In the genomic region with DNA sequence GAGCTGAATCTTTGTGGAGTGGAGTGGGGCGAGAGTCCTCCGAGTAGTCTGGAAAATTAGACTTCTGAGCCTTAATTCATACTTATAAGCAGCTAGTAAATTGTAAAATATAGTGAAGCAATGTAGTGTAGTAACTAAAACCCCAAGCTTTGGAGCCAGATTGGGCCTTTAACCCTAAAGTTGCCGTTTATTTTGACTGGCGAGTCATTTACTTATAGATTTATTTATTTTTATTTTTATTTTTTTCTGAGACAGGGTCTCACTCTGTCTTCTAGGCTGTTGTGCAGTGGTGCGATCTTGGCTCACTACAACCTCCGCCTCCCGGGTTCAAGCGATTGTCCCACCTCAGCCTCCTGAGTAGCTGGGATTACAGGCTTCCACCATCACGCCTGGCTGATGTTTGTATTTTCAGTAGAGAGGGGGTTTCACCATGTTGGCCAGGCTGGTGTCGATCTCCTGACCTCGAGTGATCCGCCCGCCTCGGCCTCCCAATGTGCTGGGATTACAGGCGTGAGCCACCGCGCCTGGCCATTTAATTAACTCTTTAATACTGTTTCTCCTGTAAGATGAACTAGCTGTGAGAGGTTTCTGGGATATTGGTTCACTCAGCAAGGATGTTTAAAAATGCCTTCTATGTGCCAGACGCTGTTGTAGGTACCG, we compare ENCODE assay signal across 2 cellular contexts.
TF ChIP-seq lines count a peak whose summit lies in the region.

No MANE protein-coding gene starts in this region.

TF ChIP-seq in H1, 55 proteins besides CTCF, POLR2A, EP300 and RAD21:
- TF ChIP-seq HDAC6 (IDR thresholded peaks at IDR 0.05; ENCODE audit: low read depth, low read length) (no peak), GTF2F1 (IDR thresholded peaks at IDR 0.05; ENCODE audit: borderline replicate concordance, low read depth, low read length) (0 out of 2 replicates have a peak, but pooled peaks have one; percentile 50), RNF2 (IDR thresholded peaks at IDR 0.05; ENCODE audit: borderline replicate concordance, low read depth, low read length, missing control alignments, poor library complexity, severe bottlenecking) (no peak), KDM5A (IDR thresholded peaks at IDR 0.05; ENCODE audit: low read length) (no peak)
- TF ChIP-seq, protein P1, sequence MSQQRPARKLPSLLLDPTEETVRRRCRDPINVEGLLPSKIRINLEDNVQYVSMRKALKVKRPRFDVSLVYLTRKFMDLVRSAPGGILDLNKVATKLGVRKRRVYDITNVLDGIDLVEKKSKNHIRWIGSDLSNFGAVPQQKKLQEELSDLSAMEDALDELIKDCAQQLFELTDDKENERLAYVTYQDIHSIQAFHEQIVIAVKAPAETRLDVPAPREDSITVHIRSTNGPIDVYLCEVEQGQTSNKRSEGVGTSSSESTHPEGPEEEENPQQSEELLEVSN (IDR thresholded peaks at IDR 0.05), result no peak

TF ChIP-seq in neural cell, 6 proteins besides CTCF, POLR2A, EP300 and RAD21:
- TF ChIP-seq MXI1 (conservative IDR thresholded peaks at IDR 0.05; ENCODE audit: poor library complexity, severe bottlenecking) (no peak), TAF1 (IDR thresholded peaks at IDR 0.05; ENCODE audit: low read depth) (peak; percentile 18), EZH2 (IDR thresholded peaks at IDR 0.05; ENCODE audit: borderline replicate concordance, insufficient read depth, low read length, poor library complexity, severe bottlenecking) (no peak), POLR2AphosphoS5 (IDR thresholded peaks at IDR 0.05) (no peak)
- TF ChIP-seq, protein P2, sequence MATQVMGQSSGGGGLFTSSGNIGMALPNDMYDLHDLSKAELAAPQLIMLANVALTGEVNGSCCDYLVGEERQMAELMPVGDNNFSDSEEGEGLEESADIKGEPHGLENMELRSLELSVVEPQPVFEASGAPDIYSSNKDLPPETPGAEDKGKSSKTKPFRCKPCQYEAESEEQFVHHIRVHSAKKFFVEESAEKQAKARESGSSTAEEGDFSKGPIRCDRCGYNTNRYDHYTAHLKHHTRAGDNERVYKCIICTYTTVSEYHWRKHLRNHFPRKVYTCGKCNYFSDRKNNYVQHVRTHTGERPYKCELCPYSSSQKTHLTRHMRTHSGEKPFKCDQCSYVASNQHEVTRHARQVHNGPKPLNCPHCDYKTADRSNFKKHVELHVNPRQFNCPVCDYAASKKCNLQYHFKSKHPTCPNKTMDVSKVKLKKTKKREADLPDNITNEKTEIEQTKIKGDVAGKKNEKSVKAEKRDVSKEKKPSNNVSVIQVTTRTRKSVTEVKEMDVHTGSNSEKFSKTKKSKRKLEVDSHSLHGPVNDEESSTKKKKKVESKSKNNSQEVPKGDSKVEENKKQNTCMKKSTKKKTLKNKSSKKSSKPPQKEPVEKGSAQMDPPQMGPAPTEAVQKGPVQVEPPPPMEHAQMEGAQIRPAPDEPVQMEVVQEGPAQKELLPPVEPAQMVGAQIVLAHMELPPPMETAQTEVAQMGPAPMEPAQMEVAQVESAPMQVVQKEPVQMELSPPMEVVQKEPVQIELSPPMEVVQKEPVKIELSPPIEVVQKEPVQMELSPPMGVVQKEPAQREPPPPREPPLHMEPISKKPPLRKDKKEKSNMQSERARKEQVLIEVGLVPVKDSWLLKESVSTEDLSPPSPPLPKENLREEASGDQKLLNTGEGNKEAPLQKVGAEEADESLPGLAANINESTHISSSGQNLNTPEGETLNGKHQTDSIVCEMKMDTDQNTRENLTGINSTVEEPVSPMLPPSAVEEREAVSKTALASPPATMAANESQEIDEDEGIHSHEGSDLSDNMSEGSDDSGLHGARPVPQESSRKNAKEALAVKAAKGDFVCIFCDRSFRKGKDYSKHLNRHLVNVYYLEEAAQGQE (IDR thresholded peaks at IDR 0.05; ENCODE audit: borderline replicate concordance), result no peak
TF ChIP-seq in neural cell: peak in this region for 1.
